8 cellular contexts compared by ENCODE assay signal in genomic region chr17:42673885-42674754, GRCh38. TPM values are rescaled to one million over a fixed set of nuclear protein-coding genes. Genes with fewer than 3 reads are reported as not detected.
DNase-seq lines count a peak whose midpoint lies in the region; ATAC-seq, FAIRE-seq and TF ChIP-seq lines count a peak whose summit lies in the region.

No MANE protein-coding gene starts in this region.

- DNase-seq in AG04450 (ENCODE audit: low read depth, low spot score) (no peak), GM12891 (ENCODE audit: insufficient read length, low spot score) (no peak), SK-N-MC (ENCODE audit: low read depth, low spot score) (no peak), esophagus muscularis mucosa (ENCODE audit: extremely low spot score) (no peak), nephron progenitor cell (peak; percentile 48), NK-92 (lab: John Stamatoyannopoulos, UW; ENCODE audit: unreplicated experiment) (no peak)

- peaks cover 46% of the 10 kb centered on the region for H3K27me3 Mint-ChIP-seq in nephron progenitor cell (ENCODE audit: low read depth, poor library complexity)

- H3K4me1 Mint-ChIP-seq in nephron progenitor cell, result peaks cover 53% of the 10 kb centered on the region

- H3K27ac Mint-ChIP-seq in nephron progenitor cell, result no peak overlapping the region

- intact Hi-C loops in esophagus muscularis mucosa (cut with DNase I), result no loop called here

- WGBS in esophagus muscularis mucosa, result 14% methylated on average over 18 of the region's 32 CpGs

- TF ChIP-seq CTCF in AG04450 (IDR thresholded peaks at IDR 0.05; ENCODE audit: low read depth, low read length), result peak; percentile 58
- TF ChIP-seq CTCF in esophagus muscularis mucosa (IDR thresholded peaks at IDR 0.05), result peak; percentile 31 to 58 (median 38)
- TF ChIP-seq CTCF in nephron progenitor cell (IDR thresholded peaks at IDR 0.05), result peak; percentile 43

- H3K27ac ChIP-seq in AG04450 (ENCODE audit: low read depth, low read length) (peak overlapping the region; percentile 31), SK-N-MC (no peak overlapping the region), esophagus muscularis mucosa (replicated peaks in 1 of 4) (peak overlapping the region; percentile 96 to 99 (median 98))

- H3K9me3 ChIP-seq in AG04450 (ENCODE audit: control insufficient read depth, insufficient read depth, low read length) (no peaks in the 10 kb centered on the region; the same call in 1 of the 2 replicates), SK-N-MC (ENCODE audit: low read depth, low read length) (no peaks in the 10 kb centered on the region), esophagus muscularis mucosa (no peaks in the 10 kb centered on the region)

- no peak for TF ChIP-seq POLR2A in GM12891 (IDR thresholded peaks at IDR 0.05; ENCODE audit: low read depth, low read length)
- no peak for TF ChIP-seq POLR2A in esophagus muscularis mucosa (IDR thresholded peaks at IDR 0.05; ENCODE audit: low read depth)

- ATAC-seq in HG02938 (IDR thresholded peaks at IDR 0.05; ENCODE audit: unreplicated experiment), result no peak
- ATAC-seq in GM19467 (IDR thresholded peaks at IDR 0.05; ENCODE audit: unreplicated experiment), result no peak

- FAIRE-seq in GM12891 (lab: Jason Lieb, UNC), result peak; percentile 76

- H3K4me3 ChIP-seq in AG04450 (ENCODE audit: low read depth, low read length), result peak overlapping the region; percentile 89
- peak overlapping the region; percentile 95; the same call in 1 of the 2 replicates for H3K4me3 ChIP-seq in SK-N-MC
- peak overlapping the region; percentile 77 to 93 (median 90) for H3K4me3 ChIP-seq in esophagus muscularis mucosa

- H3K36me3 ChIP-seq in SK-N-MC (ENCODE audit: insufficient read depth, low read length) (peaks cover 30% of the 10 kb centered on the region), esophagus muscularis mucosa (peaks cover 21 to 47% (median 44%) of the 10 kb centered on the region in 4 donors)

- H3K27me3 ChIP-seq in AG04450 (ENCODE audit: control insufficient read depth, insufficient read depth, low read length), result no peaks in the 10 kb centered on the region
- H3K27me3 ChIP-seq in esophagus muscularis mucosa, result no peaks in the 10 kb centered on the region

- H3K9ac ChIP-seq in SK-N-MC (ENCODE audit: insufficient read length), result no peak overlapping the region

- POLR2A ChIA-PET in AG04450 (lab: Yijun Ruan, JAX), result interaction anchor here (1.1 kb wide), 1 partner anchor 65 kb away, joined by 5 read pairs; the partner anchor contains the start of genes RETREG3 and TUBG1

- H3K36me3 Mint-ChIP-seq in nephron progenitor cell (ENCODE audit: low read depth), result peaks cover 19% of the 10 kb centered on the region

- H3K4me3 Mint-ChIP-seq in nephron progenitor cell, result peak overlapping the region; percentile 74

- no peak for TF ChIP-seq EP300 in esophagus muscularis mucosa (IDR thresholded peaks at IDR 0.05)

- H3K9me3 Mint-ChIP-seq in nephron progenitor cell, result no peaks in the 10 kb centered on the region

- CTCF ChIA-PET in AG04450 (lab: Charles Lee), result interaction anchor here (0.5 to 1.2 kb wide), 4 partner anchors 10 to 309 kb away, joined by 3 to 4 read pairs (median 4); partner anchors contain the start of gene TUBG1

- peaks cover 41 to 89% (median 75%) of the 10 kb centered on the region in 4 donors for H3K4me1 ChIP-seq in esophagus muscularis mucosa

TF ChIP-seq in GM12891, 5 proteins besides CTCF, POLR2A, EP300 and RAD21:
- TF ChIP-seq POU2F2 (IDR thresholded peaks at IDR 0.05; ENCODE audit: low read depth, low read length), result no peak

RNA-seq across cellular contexts. Expression of gene PLEKHH3, which starts 2.7 kb away (rescaled TPM):
- polyA plus RNA-seq in AG04450 (2011; rRNA removed), result 3.6 and 4.3 TPM in 2 replicates
- 1.5 and 3.2 TPM in 2 replicates for polyA minus RNA-seq in AG04450 (2011; rRNA and poly(A)+ RNA removed)
- 18.3 TPM for polyA plus RNA-seq in GM12891 (2012; ENCODE audit: low read depth, missing spikeins)
- total RNA-seq in esophagus muscularis mucosa, result 10 to 100 TPM; 20.3 to 41.2 (median 27.3) TPM

RNA-seq across cellular contexts. Expression of gene CCR10, which starts 7.5 kb away (rescaled TPM):
- polyA plus RNA-seq in AG04450 (2011; rRNA removed), result 0.45 and 0.76 TPM in 2 replicates
- polyA minus RNA-seq in AG04450 (2011; rRNA and poly(A)+ RNA removed), result 0.13 and 0.32 TPM in 2 replicates
- polyA plus RNA-seq in GM12891 (2012; ENCODE audit: low read depth, missing spikeins), result 16.2 TPM
- 1 to 10 TPM; 2.9 to 8.4 (median 3.7) TPM for total RNA-seq in esophagus muscularis mucosa

RNA-seq across cellular contexts. Expression of gene CNTNAP1, which starts 8.2 kb away (rescaled TPM):
- polyA plus RNA-seq in AG04450 (2011; rRNA removed), result 53.7 and 62.9 TPM in 2 replicates
- polyA minus RNA-seq in AG04450 (2011; rRNA and poly(A)+ RNA removed), result 36.8 and 45.7 TPM in 2 replicates
- polyA plus RNA-seq in GM12891 (2012; ENCODE audit: low read depth, missing spikeins), result 21.7 TPM
- total RNA-seq in esophagus muscularis mucosa, result 10 to 100 TPM in 1 of 4 donors, 1 to 10 TPM in 3; 4.7 to 13.2 (median 6.2) TPM

RNA-seq across cellular contexts. Expression of gene TUBG2, which starts 15.0 kb away (rescaled TPM):
- polyA plus RNA-seq in AG04450 (2011; rRNA removed), result 7.8 and 9.9 TPM in 2 replicates
- 5.7 and 6.5 TPM in 2 replicates for polyA minus RNA-seq in AG04450 (2011; rRNA and poly(A)+ RNA removed)
- 11.5 TPM for polyA plus RNA-seq in GM12891 (2012; ENCODE audit: low read depth, missing spikeins)
- 10 to 100 TPM; 25.3 to 40.2 (median 38.1) TPM for total RNA-seq in esophagus muscularis mucosa
